1 cellular context compared by ENCODE assay signal in the genomic region with DNA sequence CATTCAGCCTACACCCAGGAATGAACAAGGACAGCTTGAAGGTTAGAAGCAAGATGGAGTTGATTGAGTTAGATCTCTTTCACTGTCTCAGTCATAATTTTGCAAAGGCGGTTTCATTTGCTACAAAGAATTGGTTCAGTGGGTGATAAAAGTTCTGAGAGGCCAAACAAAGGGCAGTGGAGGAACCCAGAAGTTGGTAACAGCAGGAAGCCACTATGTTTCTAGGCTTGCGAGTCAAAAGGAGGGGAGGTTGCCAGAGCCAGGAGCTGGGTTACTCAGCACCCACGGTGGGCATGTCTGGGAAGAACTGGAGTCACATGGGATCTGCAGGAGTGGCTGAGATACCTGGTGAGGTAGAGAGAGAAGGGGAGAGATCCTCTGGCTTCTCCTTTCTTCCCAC.
TF ChIP-seq lines count a peak whose summit lies in the region.

No MANE protein-coding gene starts in this region.

TF ChIP-seq in GM23338, 12 proteins besides CTCF, POLR2A, EP300 and RAD21:
- TF ChIP-seq, protein P1, sequence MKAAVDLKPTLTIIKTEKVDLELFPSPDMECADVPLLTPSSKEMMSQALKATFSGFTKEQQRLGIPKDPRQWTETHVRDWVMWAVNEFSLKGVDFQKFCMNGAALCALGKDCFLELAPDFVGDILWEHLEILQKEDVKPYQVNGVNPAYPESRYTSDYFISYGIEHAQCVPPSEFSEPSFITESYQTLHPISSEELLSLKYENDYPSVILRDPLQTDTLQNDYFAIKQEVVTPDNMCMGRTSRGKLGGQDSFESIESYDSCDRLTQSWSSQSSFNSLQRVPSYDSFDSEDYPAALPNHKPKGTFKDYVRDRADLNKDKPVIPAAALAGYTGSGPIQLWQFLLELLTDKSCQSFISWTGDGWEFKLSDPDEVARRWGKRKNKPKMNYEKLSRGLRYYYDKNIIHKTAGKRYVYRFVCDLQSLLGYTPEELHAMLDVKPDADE (IDR thresholded peaks at IDR 0.05) = no peak
- TF ChIP-seq STAT1 (IDR thresholded peaks at IDR 0.05; ENCODE audit: unreplicated experiment) = no peak
- no peak for TF ChIP-seq EZH2 (IDR thresholded peaks at IDR 0.05; ENCODE audit: low read depth, unreplicated experiment)
- TF ChIP-seq CREB1 (CRISPR knock-in tag; IDR thresholded peaks at IDR 0.05; ENCODE audit: low read depth) = no peak
- TF ChIP-seq ZNF114 (CRISPR knock-in tag; IDR thresholded peaks at IDR 0.05) = no peak
- TF ChIP-seq ZNF331 (CRISPR knock-in tag; IDR thresholded peaks at IDR 0.05; ENCODE audit: low read depth) = no peak
- TF ChIP-seq, protein P2, sequence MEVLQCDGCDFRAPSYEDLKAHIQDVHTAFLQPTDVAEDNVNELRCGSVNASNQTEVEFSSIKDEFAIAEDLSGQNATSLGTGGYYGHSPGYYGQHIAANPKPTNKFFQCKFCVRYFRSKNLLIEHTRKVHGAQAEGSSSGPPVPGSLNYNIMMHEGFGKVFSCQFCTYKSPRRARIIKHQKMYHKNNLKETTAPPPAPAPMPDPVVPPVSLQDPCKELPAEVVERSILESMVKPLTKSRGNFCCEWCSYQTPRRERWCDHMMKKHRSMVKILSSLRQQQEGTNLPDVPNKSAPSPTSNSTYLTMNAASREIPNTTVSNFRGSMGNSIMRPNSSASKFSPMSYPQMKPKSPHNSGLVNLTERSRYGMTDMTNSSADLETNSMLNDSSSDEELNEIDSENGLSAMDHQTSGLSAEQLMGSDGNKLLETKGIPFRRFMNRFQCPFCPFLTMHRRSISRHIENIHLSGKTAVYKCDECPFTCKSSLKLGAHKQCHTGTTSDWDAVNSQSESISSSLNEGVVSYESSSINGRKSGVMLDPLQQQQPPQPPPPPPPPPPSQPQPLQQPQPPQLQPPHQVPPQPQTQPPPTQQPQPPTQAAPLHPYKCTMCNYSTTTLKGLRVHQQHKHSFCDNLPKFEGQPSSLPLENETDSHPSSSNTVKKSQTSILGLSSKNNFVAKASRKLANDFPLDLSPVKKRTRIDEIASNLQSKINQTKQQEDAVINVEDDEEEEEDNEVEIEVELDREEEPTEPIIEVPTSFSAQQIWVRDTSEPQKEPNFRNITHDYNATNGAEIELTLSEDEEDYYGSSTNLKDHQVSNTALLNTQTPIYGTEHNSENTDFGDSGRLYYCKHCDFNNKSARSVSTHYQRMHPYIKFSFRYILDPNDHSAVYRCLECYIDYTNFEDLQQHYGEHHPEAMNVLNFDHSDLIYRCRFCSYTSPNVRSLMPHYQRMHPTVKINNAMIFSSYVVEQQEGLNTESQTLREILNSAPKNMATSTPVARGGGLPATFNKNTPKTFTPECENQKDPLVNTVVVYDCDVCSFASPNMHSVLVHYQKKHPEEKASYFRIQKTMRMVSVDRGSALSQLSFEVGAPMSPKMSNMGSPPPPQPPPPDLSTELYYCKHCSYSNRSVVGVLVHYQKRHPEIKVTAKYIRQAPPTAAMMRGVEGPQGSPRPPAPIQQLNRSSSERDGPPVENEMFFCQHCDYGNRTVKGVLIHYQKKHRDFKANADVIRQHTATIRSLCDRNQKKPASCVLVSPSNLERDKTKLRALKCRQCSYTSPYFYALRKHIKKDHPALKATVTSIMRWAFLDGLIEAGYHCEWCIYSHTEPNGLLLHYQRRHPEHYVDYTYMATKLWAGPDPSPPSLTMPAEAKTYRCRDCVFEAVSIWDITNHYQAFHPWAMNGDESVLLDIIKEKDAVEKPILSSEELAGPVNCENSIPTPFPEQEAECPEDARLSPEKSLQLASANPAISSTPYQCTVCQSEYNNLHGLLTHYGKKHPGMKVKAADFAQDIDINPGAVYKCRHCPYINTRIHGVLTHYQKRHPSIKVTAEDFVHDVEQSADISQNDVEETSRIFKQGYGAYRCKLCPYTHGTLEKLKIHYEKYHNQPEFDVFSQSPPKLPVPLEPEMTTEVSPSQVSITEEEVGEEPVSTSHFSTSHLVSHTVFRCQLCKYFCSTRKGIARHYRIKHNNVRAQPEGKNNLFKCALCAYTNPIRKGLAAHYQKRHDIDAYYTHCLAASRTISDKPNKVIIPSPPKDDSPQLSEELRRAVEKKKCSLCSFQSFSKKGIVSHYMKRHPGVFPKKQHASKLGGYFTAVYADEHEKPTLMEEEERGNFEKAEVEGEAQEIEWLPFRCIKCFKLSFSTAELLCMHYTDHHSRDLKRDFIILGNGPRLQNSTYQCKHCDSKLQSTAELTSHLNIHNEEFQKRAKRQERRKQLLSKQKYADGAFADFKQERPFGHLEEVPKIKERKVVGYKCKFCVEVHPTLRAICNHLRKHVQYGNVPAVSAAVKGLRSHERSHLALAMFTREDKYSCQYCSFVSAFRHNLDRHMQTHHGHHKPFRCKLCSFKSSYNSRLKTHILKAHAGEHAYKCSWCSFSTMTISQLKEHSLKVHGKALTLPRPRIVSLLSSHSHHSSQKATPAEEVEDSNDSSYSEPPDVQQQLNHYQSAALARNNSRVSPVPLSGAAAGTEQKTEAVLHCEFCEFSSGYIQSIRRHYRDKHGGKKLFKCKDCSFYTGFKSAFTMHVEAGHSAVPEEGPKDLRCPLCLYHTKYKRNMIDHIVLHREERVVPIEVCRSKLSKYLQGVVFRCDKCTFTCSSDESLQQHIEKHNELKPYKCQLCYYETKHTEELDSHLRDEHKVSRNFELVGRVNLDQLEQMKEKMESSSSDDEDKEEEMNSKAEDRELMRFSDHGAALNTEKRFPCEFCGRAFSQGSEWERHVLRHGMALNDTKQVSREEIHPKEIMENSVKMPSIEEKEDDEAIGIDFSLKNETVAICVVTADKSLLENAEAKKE (CRISPR knock-in tag; IDR thresholded peaks at IDR 0.05) = no peak
- no peak for TF ChIP-seq NANOG (IDR thresholded peaks at IDR 0.05; ENCODE audit: borderline replicate concordance)
- TF ChIP-seq EZH2phosphoT487 (IDR thresholded peaks at IDR 0.05; ENCODE audit: unreplicated experiment) = no peak
- no peak for TF ChIP-seq POLR2AphosphoS5 (IDR thresholded peaks at IDR 0.05; ENCODE audit: low read depth)
- no peak for TF ChIP-seq JUNB (IDR thresholded peaks at IDR 0.05; ENCODE audit: unreplicated experiment)
- TF ChIP-seq, protein P3, sequence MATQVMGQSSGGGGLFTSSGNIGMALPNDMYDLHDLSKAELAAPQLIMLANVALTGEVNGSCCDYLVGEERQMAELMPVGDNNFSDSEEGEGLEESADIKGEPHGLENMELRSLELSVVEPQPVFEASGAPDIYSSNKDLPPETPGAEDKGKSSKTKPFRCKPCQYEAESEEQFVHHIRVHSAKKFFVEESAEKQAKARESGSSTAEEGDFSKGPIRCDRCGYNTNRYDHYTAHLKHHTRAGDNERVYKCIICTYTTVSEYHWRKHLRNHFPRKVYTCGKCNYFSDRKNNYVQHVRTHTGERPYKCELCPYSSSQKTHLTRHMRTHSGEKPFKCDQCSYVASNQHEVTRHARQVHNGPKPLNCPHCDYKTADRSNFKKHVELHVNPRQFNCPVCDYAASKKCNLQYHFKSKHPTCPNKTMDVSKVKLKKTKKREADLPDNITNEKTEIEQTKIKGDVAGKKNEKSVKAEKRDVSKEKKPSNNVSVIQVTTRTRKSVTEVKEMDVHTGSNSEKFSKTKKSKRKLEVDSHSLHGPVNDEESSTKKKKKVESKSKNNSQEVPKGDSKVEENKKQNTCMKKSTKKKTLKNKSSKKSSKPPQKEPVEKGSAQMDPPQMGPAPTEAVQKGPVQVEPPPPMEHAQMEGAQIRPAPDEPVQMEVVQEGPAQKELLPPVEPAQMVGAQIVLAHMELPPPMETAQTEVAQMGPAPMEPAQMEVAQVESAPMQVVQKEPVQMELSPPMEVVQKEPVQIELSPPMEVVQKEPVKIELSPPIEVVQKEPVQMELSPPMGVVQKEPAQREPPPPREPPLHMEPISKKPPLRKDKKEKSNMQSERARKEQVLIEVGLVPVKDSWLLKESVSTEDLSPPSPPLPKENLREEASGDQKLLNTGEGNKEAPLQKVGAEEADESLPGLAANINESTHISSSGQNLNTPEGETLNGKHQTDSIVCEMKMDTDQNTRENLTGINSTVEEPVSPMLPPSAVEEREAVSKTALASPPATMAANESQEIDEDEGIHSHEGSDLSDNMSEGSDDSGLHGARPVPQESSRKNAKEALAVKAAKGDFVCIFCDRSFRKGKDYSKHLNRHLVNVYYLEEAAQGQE (IDR thresholded peaks at IDR 0.05; ENCODE audit: unreplicated experiment) = no peak
